In genomic region chr17:50072130-50072529, GRCh38 we compare ENCODE assay signal across 21 cellular contexts.
"Had no signal": no experiment of that assay in that cellular context is flagged by ENCODE, and none has a peak within 500 bp of the region (broad histone marks: within the 10 kb centered on the region; RNA-seq: fewer than 3 reads in every experiment).

No MANE protein-coding gene starts in this region.

- H3K4me1 Mint-ChIP-seq: brain had no signal

- H3K4me3 ChIP-seq: coronary artery, heart left ventricle, left ventricle myocardium inferior, spleen, thoracic aorta, upper lobe of left lung had no signal

- H3K4me1 ChIP-seq: spleen, upper lobe of left lung had no signal

- H3K9me3 Mint-ChIP-seq: activated T-cell treated with anti-CD3 and anti-CD28 coated beads, Interleukin-2, amount 50 U/mL, for 24 hours; activated T-helper 2 cell treated with anti-CD3 and anti-CD28 coated beads, Interferon-gamma antibody, Interleukin-2, Interleukin-4, amounts not matched to agents 10 μg/mL and 5 μg/mL and 100 μg/mL, durations not matched to agents 14 hours and 24 hours and 36 hours; nephron had no signal

- H3K4me3 Mint-ChIP-seq: activated T-cell treated with anti-CD3 and anti-CD28 coated beads, Interleukin-2, amount 50 U/mL, for 24 hours; brain; nephron; stimulated activated memory B cell treated with anti-CD40 and anti-IgM and Interleukin-4, amounts not matched to agents 10 μg/mL and 1 μg/mL and 100 μg/mL, for 72 hours had no signal

- H3K27me3 Mint-ChIP-seq: activated T-cell treated with anti-CD3 and anti-CD28 coated beads, Interleukin-2, amount 50 U/mL, for 24 hours; stimulated activated memory B cell treated with anti-CD40 and anti-IgM and Interleukin-4, amounts not matched to agents 10 μg/mL and 1 μg/mL and 100 μg/mL, for 72 hours had no signal

- DNase-seq: activated CD4-positive, alpha-beta T cell treated with anti-CD3 and anti-CD28 coated beads, Interleukin-2, amount 50 U/mL, for 48 hours; activated naive CD4-positive, alpha-beta T cell treated with Interleukin-2 at 50 U/mL for 16 hours; activated T-cell treated with anti-CD3 and anti-CD28 coated beads, Interleukin-2, amount 50 U/mL, for 24 hours; anterior cingulate cortex; central memory CD4-positive, alpha-beta T cell; erythroblast; left ventricle myocardium inferior; mammary epithelial cell; midbrain; occipital lobe; retina; spleen; stimulated activated CD4-positive, alpha-beta T cell treated with anti-CD3 and anti-CD28 coated beads, Interleukin-4, amount 100 ng/mL, for 4 hours; upper lobe of left lung had no signal

- H3K9me3 ChIP-seq: heart left ventricle, left ventricle myocardium inferior, thoracic aorta, upper lobe of left lung had no signal

- H3K27ac Mint-ChIP-seq: activated T-cell treated with anti-CD3 and anti-CD28 coated beads, Interleukin-2, amount 50 U/mL, for 24 hours; activated T-helper 2 cell treated with anti-CD3 and anti-CD28 coated beads, Interferon-gamma antibody, Interleukin-2, Interleukin-4, amounts not matched to agents 10 μg/mL and 5 μg/mL and 100 μg/mL, durations not matched to agents 14 hours and 24 hours and 36 hours; brain; nephron; stimulated activated memory B cell treated with anti-CD40 and anti-IgM and Interleukin-4, amounts not matched to agents 10 μg/mL and 1 μg/mL and 100 μg/mL, for 72 hours had no signal

- H3K27ac ChIP-seq: heart left ventricle, left ventricle myocardium inferior, spleen, thoracic aorta, upper lobe of left lung had no signal

- ATAC-seq: heart left ventricle; stimulated activated memory B cell treated with anti-CD40 and anti-IgM and Interleukin-4, amounts not matched to agents 10 μg/mL and 1 μg/mL and 100 μg/mL, for 72 hours had no signal
